In the genomic region with DNA sequence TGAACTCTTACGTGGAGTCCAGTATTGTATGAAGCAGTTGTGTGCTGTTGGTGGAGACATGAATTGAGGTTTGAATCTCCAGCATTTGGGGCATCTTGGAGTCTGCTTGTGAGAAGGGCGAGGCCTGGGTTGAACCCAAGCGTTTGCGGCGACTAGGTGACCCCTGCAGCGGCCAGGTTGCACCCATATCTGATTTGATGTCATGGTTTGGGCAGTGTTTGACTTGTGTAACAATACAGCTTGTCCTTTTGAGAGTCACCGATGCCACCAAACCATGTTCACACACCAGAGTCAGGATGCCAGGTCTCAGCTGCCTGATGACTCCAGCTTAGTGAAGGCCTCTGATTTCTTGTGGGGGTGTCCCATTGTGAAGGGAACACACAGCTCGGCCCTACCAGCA, we compare ENCODE assay signal across 1 cellular context.
A peak's percentile ranks its signal among the peaks of the same experiment; 100 is the strongest.
TF ChIP-seq lines count a peak whose summit lies in the region.

No MANE protein-coding gene starts in this region.

TF ChIP-seq in liver, 16 proteins besides CTCF, POLR2A, EP300 and RAD21:
- peak; percentile 20 to 40 for TF ChIP-seq HNF4A (conservative IDR thresholded peaks at IDR 0.05)
- TF ChIP-seq RXRA (IDR thresholded peaks at IDR 0.05): peak; percentile 70 to 79
- no peak for TF ChIP-seq HNF4G (IDR thresholded peaks at IDR 0.05)
- TF ChIP-seq YY1 (IDR thresholded peaks at IDR 0.05): no peak
- TF ChIP-seq, protein P1, sequence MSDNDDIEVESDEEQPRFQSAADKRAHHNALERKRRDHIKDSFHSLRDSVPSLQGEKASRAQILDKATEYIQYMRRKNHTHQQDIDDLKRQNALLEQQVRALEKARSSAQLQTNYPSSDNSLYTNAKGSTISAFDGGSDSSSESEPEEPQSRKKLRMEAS (IDR thresholded peaks at IDR 0.05): no peak
- TF ChIP-seq SP1 (IDR thresholded peaks at IDR 0.05): peak; percentile 14
- TF ChIP-seq, protein P2, sequence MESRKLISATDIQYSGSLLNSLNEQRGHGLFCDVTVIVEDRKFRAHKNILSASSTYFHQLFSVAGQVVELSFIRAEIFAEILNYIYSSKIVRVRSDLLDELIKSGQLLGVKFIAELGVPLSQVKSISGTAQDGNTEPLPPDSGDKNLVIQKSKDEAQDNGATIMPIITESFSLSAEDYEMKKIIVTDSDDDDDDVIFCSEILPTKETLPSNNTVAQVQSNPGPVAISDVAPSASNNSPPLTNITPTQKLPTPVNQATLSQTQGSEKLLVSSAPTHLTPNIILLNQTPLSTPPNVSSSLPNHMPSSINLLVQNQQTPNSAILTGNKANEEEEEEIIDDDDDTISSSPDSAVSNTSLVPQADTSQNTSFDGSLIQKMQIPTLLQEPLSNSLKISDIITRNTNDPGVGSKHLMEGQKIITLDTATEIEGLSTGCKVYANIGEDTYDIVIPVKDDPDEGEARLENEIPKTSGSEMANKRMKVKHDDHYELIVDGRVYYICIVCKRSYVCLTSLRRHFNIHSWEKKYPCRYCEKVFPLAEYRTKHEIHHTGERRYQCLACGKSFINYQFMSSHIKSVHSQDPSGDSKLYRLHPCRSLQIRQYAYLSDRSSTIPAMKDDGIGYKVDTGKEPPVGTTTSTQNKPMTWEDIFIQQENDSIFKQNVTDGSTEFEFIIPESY (IDR thresholded peaks at IDR 0.05): no peak
